Comparison of ENCODE assay signal across 18 cellular contexts in the genomic region with DNA sequence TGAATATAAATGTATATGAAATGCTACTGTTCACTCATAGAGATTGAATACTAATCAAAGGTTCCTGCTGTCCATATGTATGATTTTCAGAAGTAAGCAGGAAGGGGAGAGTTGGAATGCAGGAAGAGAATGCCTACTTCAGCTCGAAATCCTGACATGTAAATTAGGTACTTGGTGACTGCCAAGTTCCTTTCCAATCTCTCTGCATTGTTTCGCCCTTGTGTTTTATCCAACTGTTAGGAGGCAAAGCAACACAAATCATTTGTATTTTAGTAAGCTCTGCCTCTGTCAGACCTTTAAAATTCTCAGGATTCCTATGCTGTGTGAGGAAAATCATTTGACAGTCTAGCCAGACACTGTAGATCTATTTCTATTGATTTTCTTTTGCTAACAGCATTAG. TPM values are rescaled to one million over a fixed set of nuclear protein-coding genes. Genes with fewer than 3 reads are reported as not detected.
DNase-seq lines count a peak whose midpoint lies in the region; TF ChIP-seq lines count a peak whose summit lies in the region.
"Had no signal": no experiment of that assay in that cellular context is flagged by ENCODE, and none has a peak within 500 bp of the region (broad histone marks: within the 10 kb centered on the region; RNA-seq: fewer than 3 reads in every experiment).

No MANE protein-coding gene starts in this region.

- H3K27ac Mint-ChIP-seq in HFFc6 (peak overlapping the region; percentile 96), Caco-2 (ENCODE audit: unreplicated experiment) (no peak overlapping the region)
- H3K27ac Mint-ChIP-seq: natural killer cell treated with Interleukin-12 subunit alpha and Interleukin-12 subunit beta and Interleukin-15 and Interleukin-18, amount 100 ng/mL, for 72 hours; stimulated activated memory B cell treated with anti-CD40 and anti-IgM and Interleukin-4, amounts not matched to agents 10 μg/mL and 1 μg/mL and 100 μg/mL, for 72 hours had no signal

- H3K36me3 Mint-ChIP-seq in HFFc6 (ENCODE audit: low read depth) (peaks cover 91% of the 10 kb centered on the region), Caco-2 (ENCODE audit: insufficient read depth, unreplicated experiment) (peaks cover 7% of the 10 kb centered on the region)
- H3K36me3 Mint-ChIP-seq: natural killer cell treated with Interleukin-12 subunit alpha and Interleukin-12 subunit beta and Interleukin-15 and Interleukin-18, amount 100 ng/mL, for 72 hours; stimulated activated memory B cell treated with anti-CD40 and anti-IgM and Interleukin-4, amounts not matched to agents 10 μg/mL and 1 μg/mL and 100 μg/mL, for 72 hours had no signal

- no peak overlapping the region for H3K9ac ChIP-seq in rectal smooth muscle tissue (ENCODE audit: low read length)

- POLR2A ChIA-PET in Caco-2 (lab: Charles Lee): no interaction called here

- DNase-seq in HFFc6 (no peak), choroid plexus epithelial cell (ENCODE audit: low read depth) (peak; percentile 49), RKO (ENCODE audit: low spot score) (no peak), Caco-2 (no peak), AG08395 (ENCODE audit: low spot score) (no peak), NK-92 (lab: John Stamatoyannopoulos, UW; ENCODE audit: unreplicated experiment) (no peak)
- DNase-seq: activated CD4-positive, alpha-beta T cell treated with anti-CD3 and anti-CD28 coated beads, Interleukin-2, amount 50 U/mL, for 4 hours; Calu3; effector CD4-positive, alpha-beta T cell; MM.1S; NCI-H2029 treated with DMSO at 0.1 percent for 48 hours; NCI-H82; SHP77 treated with DMSO at 0.1 percent for 48 hours; T-helper 9 cell had no signal

- H3K27ac ChIP-seq in layer of hippocampus (ENCODE audit: low read depth, low read length) (peak overlapping the region; percentile 8), rectal smooth muscle tissue (ENCODE audit: low read depth, low read length) (peak overlapping the region; percentile 53)

- H3K4me3 ChIP-seq in choroid plexus epithelial cell (ENCODE audit: low read depth, low read length) (no peak overlapping the region), rectal smooth muscle tissue (ENCODE audit: low read length) (no peak overlapping the region), Caco-2 (ENCODE audit: low read depth, low read length) (no peak overlapping the region)

- H3K27me3 Mint-ChIP-seq in HFFc6 (ENCODE audit: insufficient read depth) (no peaks in the 10 kb centered on the region; the same call in 1 of the 2 replicates), Caco-2 (ENCODE audit: insufficient read depth, unreplicated experiment) (no peaks in the 10 kb centered on the region)

- BruUV-seq in Caco-2 (replicated peaks; lab: Mats Ljungman, UMichigan): no TSS peak

- no peak for TF ChIP-seq CTCF in HFFc6 (IDR thresholded peaks at IDR 0.05)
- no peak for TF ChIP-seq CTCF in choroid plexus epithelial cell (conservative IDR thresholded peaks at IDR 0.05; ENCODE audit: low read depth, low read length)
- no peak for TF ChIP-seq CTCF in Caco-2 (IDR thresholded peaks at IDR 0.05; ENCODE audit: insufficient read depth in 1 of 2, low read depth in 1 of 2, low read length in 1 of 2, severe bottlenecking in 1 of 2, unreplicated experiment in 1 of 2)

- H3K9me3 ChIP-seq in Caco-2: no peaks in the 10 kb centered on the region

- H3K36me3 ChIP-seq in rectal smooth muscle tissue (ENCODE audit: control insufficient read depth, insufficient read depth, low read length) (peaks cover 2% of the 10 kb centered on the region), Caco-2 (ENCODE audit: control insufficient read depth, insufficient read depth, low read length) (no peaks in the 10 kb centered on the region; the same call in none of the 2 replicates)

- peaks cover 100% of the 10 kb centered on the region for H3K4me1 Mint-ChIP-seq in HFFc6 (ENCODE audit: low read depth)
- H3K4me1 Mint-ChIP-seq in Caco-2 (ENCODE audit: low read depth, unreplicated experiment): peaks cover 30% of the 10 kb centered on the region
- H3K4me1 Mint-ChIP-seq: stimulated activated memory B cell treated with anti-CD40 and anti-IgM and Interleukin-4, amounts not matched to agents 10 μg/mL and 1 μg/mL and 100 μg/mL, for 72 hours had no signal

- no peaks in the 10 kb centered on the region for H3K27me3 ChIP-seq in layer of hippocampus (ENCODE audit: control insufficient read depth, insufficient read depth, low read length)
- H3K27me3 ChIP-seq in rectal smooth muscle tissue (ENCODE audit: control insufficient read depth, insufficient read depth, low read length): no peaks in the 10 kb centered on the region
- no peaks in the 10 kb centered on the region for H3K27me3 ChIP-seq in Caco-2 (replicated peaks; ENCODE audit: control insufficient read depth, insufficient read depth, low read length)

- H3K4me3 Mint-ChIP-seq in HFFc6 (0 out of 2 replicates have a peak overlapping the region, but pooled peaks have one; percentile 22), Caco-2 (ENCODE audit: unreplicated experiment) (no peak overlapping the region)
- H3K4me3 Mint-ChIP-seq: natural killer cell treated with Interleukin-12 subunit alpha and Interleukin-12 subunit beta and Interleukin-15 and Interleukin-18, amount 100 ng/mL, for 72 hours; stimulated activated memory B cell treated with anti-CD40 and anti-IgM and Interleukin-4, amounts not matched to agents 10 μg/mL and 1 μg/mL and 100 μg/mL, for 72 hours had no signal

- intact Hi-C loops in Caco-2 (cut with micrococcal nuclease; ENCODE audit: unreplicated experiment): no loop called here

- CTCF ChIA-PET in Caco-2 (lab: Charles Lee): no interaction called here

- H3K9me3 Mint-ChIP-seq in HFFc6 (0 out of 2 replicates have a peak, but pooled peaks cover 9% of the 10 kb centered on the region), Caco-2 (ENCODE audit: unreplicated experiment) (no peaks in the 10 kb centered on the region)
- H3K9me3 Mint-ChIP-seq: natural killer cell treated with Interleukin-12 subunit alpha and Interleukin-12 subunit beta and Interleukin-15 and Interleukin-18, amount 100 ng/mL, for 72 hours; stimulated activated memory B cell treated with anti-CD40 and anti-IgM and Interleukin-4, amounts not matched to agents 10 μg/mL and 1 μg/mL and 100 μg/mL, for 72 hours had no signal

- H3K4me1 ChIP-seq in rectal smooth muscle tissue (ENCODE audit: control insufficient read depth, insufficient read depth, low read length): peaks cover 41% of the 10 kb centered on the region
- peaks cover 41% of the 10 kb centered on the region for H3K4me1 ChIP-seq in Caco-2

RNA-seq across cellular contexts. Expression of gene STARD13, which starts 9.0 kb away (rescaled TPM):
- total RNA-seq in HFFc6 (2021; fragmentation: NEBNext Ultra II Directional; extraction: Animal tissue kit (Norgen Biotek cat#: 25700)): 10 to 100 TPM; 27.9 to 38.3 (median 34.5) TPM
- total RNA-seq in Caco-2 (2022): 9.1 and 12.9 TPM in 2 replicates
